ENCODE assay signal across 9 cellular contexts in the genomic region with DNA sequence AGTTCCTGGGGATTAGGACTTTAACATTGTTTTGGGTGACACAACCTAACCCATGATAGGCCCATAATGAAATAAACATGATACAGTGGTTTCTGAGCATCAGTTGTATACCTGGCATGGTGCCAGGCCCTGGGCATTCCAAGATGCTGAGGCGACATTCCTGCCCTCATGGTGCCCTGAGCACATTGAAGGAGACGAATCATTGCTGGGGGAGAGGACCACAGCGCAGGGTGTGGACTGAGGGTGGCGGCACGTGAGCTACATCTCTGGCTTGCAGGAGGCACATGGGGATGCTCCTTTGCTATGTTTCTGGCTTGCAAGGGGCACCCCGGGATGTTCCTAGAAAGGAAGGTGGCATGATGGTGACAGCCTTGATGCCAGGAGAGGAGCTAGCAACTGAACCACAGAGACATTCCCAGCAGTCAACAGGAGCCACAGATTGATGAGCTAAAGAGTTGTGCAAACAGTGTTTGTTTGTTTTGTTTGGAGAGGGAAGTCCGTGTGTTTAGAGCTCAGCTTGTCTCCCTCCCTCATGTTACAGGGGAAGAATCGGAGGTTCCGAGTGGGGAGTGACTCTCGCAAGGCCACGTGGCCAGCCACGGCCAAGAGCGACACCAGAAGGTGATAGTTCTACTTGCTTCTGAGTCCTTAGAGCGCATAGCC.
A peak's percentile ranks its signal among the peaks of the same experiment; 100 is the strongest.
DNase-seq lines count a peak whose midpoint lies in the region; ATAC-seq and TF ChIP-seq lines count a peak whose summit lies in the region.
"Had no signal": no experiment of that assay in that cellular context is flagged by ENCODE, and none has a peak within 500 bp of the region (broad histone marks: within the 10 kb centered on the region; RNA-seq: fewer than 3 reads in every experiment).

No MANE protein-coding gene starts in this region.

- no peak overlapping the region for H3K4me3 ChIP-seq in LNCaP clone FGC (ENCODE audit: low read depth, low read length)

- peak; percentile 81 for DNase-seq in COLO668 (lab: John Stamatoyannopoulos, UW; ENCODE audit: unreplicated experiment)
- peak; percentile 52 for DNase-seq in LNCaP clone FGC (ENCODE audit: low read depth)
- peak; percentile 8 for DNase-seq in SW480 (ENCODE audit: low spot score)
- peak; percentile 46 for DNase-seq in kidney glomerular epithelial cell (lab: John Stamatoyannopoulos, UW)
- no peak for DNase-seq in Right ventricle myocardium inferior (ENCODE audit: missing footprints)
- no peak for DNase-seq in NCI-H2171 treated with DMSO at 0.1 percent for 48 hours (lab: John Stamatoyannopoulos, UW)
- DNase-seq in activated CD8-positive, alpha-beta memory T cell treated with anti-CD3 and anti-CD28 coated beads, Interleukin-2, amount 50 U/mL, for 48 hours = no peak
- DNase-seq: NCI-H187 treated with DMSO at 0.1 percent for 48 hours had no signal

- ATAC-seq in Right ventricle myocardium inferior (no peak), GM19351 (IDR thresholded peaks at IDR 0.05; ENCODE audit: unreplicated experiment) (no peak)

- peak; percentile 13; the same call in 1 of the 2 replicates for TF ChIP-seq CTCF in LNCaP clone FGC (IDR thresholded peaks at IDR 0.05; ENCODE audit: control insufficient read depth, extremely low read depth, insufficient read depth)

- intact Hi-C loops in Right ventricle myocardium inferior (cut with DNase I) = no loop called here

Comparison
In these comparisons a context has a peak if more than half of its experiments do, and no peak if none do; other contexts are left out.
1. DNase-seq: peak in COLO668 (single experiment), LNCaP clone FGC (single experiment), SW480 (single experiment) and kidney glomerular epithelial cell (single experiment); none in Right ventricle myocardium inferior (single experiment), NCI-H2171 treated with DMSO at 0.1 percent for 48 hours (single experiment) and activated CD8-positive, alpha-beta memory T cell treated with anti-CD3 and anti-CD28 coated beads, Interleukin-2, amount 50 U/mL, for 48 hours (single experiment).